Comparison of ENCODE assay signal across 1 cellular context in the genomic region with DNA sequence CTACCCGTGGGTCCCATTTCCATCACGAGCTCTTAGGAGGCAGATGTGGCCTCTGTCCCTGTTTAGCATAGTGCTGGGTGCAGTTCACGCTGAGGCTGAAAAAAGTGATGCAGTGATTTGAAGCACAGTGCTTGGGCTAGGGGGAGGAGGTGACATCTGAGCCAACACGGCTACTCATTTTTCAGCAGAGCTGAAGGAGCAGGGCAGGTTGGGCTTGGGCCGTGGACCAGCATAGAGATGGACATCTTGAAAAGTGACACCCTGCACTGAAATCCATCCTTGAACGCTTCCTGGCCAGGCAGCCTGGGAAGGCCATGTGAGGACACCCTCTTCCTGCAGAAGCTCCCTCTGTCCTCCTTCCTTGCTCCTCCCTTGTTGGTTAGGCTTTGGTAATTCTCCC.
TF ChIP-seq lines count a peak whose summit lies in the region.

No MANE protein-coding gene starts in this region.

TF ChIP-seq in GM23338, 12 proteins besides CTCF, POLR2A, EP300 and RAD21 (continued from another document):
- no peak for TF ChIP-seq ZNF462 (CRISPR knock-in tag; IDR thresholded peaks at IDR 0.05)
- no peak for TF ChIP-seq POLR2AphosphoS5 (IDR thresholded peaks at IDR 0.05; ENCODE audit: low read depth)
- TF ChIP-seq REST (IDR thresholded peaks at IDR 0.05; ENCODE audit: unreplicated experiment): no peak
